ENCODE assay signal across 20 cellular contexts in the genomic region with DNA sequence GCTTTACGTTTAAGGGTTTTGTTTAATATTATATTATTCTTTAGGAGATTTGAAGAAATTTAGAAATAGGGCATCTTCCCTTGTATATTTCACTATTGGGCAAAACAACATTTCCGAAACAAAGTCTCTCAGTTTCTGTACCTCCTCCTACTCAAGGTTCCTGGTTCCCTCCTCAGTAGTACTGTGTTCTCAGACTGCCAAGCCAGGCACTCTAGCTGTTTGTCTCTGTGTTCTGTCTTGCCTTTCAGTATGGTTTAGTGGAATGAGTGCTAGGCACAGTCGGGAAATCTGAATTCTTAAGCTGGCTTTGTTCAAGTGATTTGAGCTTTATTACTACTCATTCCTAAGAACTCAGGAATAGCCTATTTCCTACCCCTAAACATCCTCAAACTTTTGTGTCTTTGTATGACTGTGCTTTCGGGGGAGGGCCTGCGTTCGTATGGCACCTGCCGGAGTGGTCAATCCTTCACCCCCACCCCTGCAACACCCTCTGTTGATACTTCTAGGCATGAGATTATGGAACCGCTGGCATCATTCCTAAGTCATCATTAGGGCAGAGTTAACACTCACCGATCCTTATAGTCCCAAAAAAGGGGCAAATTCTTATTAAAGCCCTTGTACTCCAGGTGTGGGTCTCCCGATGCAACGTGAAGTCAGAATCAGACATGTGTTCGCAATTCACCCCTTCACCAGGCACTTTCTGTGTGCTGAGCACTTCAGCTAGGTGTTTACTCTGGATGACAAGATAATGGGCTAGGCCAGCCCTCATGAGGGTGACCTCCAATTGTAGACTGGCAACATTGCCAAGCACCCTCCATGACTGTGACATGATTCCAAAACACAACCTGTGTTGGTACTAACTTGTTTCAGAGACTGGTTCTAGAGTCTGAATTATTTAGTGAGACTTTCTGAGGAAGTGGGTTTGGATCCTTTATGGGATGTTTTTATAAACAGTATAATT. TPM values are rescaled to one million over a fixed set of nuclear protein-coding genes. Genes with fewer than 3 reads are reported as not detected.
A peak's percentile ranks its signal among the peaks of the same experiment; 100 is the strongest.
DNase-seq lines count a peak whose midpoint lies in the region; ATAC-seq and TF ChIP-seq lines count a peak whose summit lies in the region.
"Had no signal": no experiment of that assay in that cellular context is flagged by ENCODE, and none has a peak within 500 bp of the region (broad histone marks: within the 10 kb centered on the region; RNA-seq: fewer than 3 reads in every experiment).

No MANE protein-coding gene starts in this region.

- no peak overlapping the region for H3K9ac ChIP-seq in OCI-LY3 (ENCODE audit: low read length)

- intact Hi-C loops in natural killer cell (cut with micrococcal nuclease) (no loop called here), right cardiac atrium (cut with DNase I) (no loop called here), transverse colon (cut with DNase I; ENCODE audit: low total_unique reads) (no loop called here)

- TF ChIP-seq EP300 in transverse colon (IDR thresholded peaks at IDR 0.05; ENCODE audit: low read depth) = no peak

- H3K4me1 Mint-ChIP-seq in natural killer cell = peaks cover 67 to 69% of the 10 kb centered on the region in 2 donors
- H3K4me1 Mint-ChIP-seq in natural killer cell treated with Interleukin-12 subunit alpha and Interleukin-12 subunit beta and Interleukin-15 and Interleukin-18, amount 100 ng/mL, for 72 hours (ENCODE audit: low read depth in 2 of 2) = peaks cover 36 to 47% of the 10 kb centered on the region in 2 donors
- H3K4me1 Mint-ChIP-seq in activated T-helper 17 cell treated with anti-CD3 and anti-CD28 coated beads, Interleukin-2, amount 50 U/mL, for 72 hours = peaks cover 8% of the 10 kb centered on the region

- peak overlapping the region; percentile 20 for H3K4me2 ChIP-seq in OCI-LY3 (ENCODE audit: low read length)

- H3K4me1 ChIP-seq in OCI-LY3 (ENCODE audit: low read length) (peaks cover 11% of the 10 kb centered on the region), right cardiac atrium (ENCODE audit: control insufficient read depth, insufficient read depth, low read length) (peaks cover 3% of the 10 kb centered on the region), transverse colon (peaks cover 0 to 27% (median 0%) of the 10 kb centered on the region in 4 donors)

- WGBS in right cardiac atrium = 72% methylated on average over 12 of the region's 12 CpGs
- 90 to 97% methylated on average over 3 to 12 of the region's 12 CpGs for WGBS in transverse colon (ENCODE audit: low coverage in 1 of 2), 2 donors

- H3K4me3 ChIP-seq in OCI-LY3 (ENCODE audit: low read length) = no peak overlapping the region
- no peak overlapping the region for H3K4me3 ChIP-seq in right cardiac atrium (ENCODE audit: low read length)
- no peak overlapping the region for H3K4me3 ChIP-seq in transverse colon
- H3K4me3 ChIP-seq: dorsolateral prefrontal cortex, gastrocnemius medialis had no signal

- H3K27me3 Mint-ChIP-seq in natural killer cell (ENCODE audit: low read depth in 2 of 2) = no peaks in the 10 kb centered on the region
- H3K27me3 Mint-ChIP-seq in natural killer cell treated with Interleukin-12 subunit alpha and Interleukin-12 subunit beta and Interleukin-15 and Interleukin-18, amount 100 ng/mL, for 72 hours = no peaks in the 10 kb centered on the region
- no peaks in the 10 kb centered on the region for H3K27me3 Mint-ChIP-seq in activated T-helper 17 cell treated with anti-CD3 and anti-CD28 coated beads, Interleukin-2, amount 50 U/mL, for 72 hours
- H3K27me3 Mint-ChIP-seq: activated naive CD8-positive, alpha-beta T cell treated with anti-CD3 and anti-CD28 coated beads for 36 hours; stimulated activated naive B cell treated with anti-CD40 and anti-IgM and Interleukin-4, amounts not matched to agents 10 μg/mL and 1 μg/mL and 100 μg/mL, for 72 hours; type B pancreatic cell had no signal

- H3K9me3 ChIP-seq in OCI-LY3 (ENCODE audit: insufficient read depth, low read length) (no peaks in the 10 kb centered on the region), right cardiac atrium (ENCODE audit: control insufficient read depth, low read length) (no peaks in the 10 kb centered on the region), transverse colon (no peaks in the 10 kb centered on the region)
- H3K9me3 ChIP-seq: gastrocnemius medialis had no signal

- H3K79me2 ChIP-seq in OCI-LY3 (ENCODE audit: low read length) = peaks cover 80% of the 10 kb centered on the region

- no peaks in the 10 kb centered on the region for H3K36me3 Mint-ChIP-seq in natural killer cell
- peaks cover 5% of the 10 kb centered on the region for H3K36me3 Mint-ChIP-seq in natural killer cell treated with Interleukin-12 subunit alpha and Interleukin-12 subunit beta and Interleukin-15 and Interleukin-18, amount 100 ng/mL, for 72 hours
- peaks cover 29% of the 10 kb centered on the region for H3K36me3 Mint-ChIP-seq in activated T-helper 17 cell treated with anti-CD3 and anti-CD28 coated beads, Interleukin-2, amount 50 U/mL, for 72 hours (ENCODE audit: low read depth)

- no peak overlapping the region for H3K4me3 Mint-ChIP-seq in natural killer cell
- H3K4me3 Mint-ChIP-seq in natural killer cell treated with Interleukin-12 subunit alpha and Interleukin-12 subunit beta and Interleukin-15 and Interleukin-18, amount 100 ng/mL, for 72 hours = no peak overlapping the region
- no peak overlapping the region for H3K4me3 Mint-ChIP-seq in activated T-helper 17 cell treated with anti-CD3 and anti-CD28 coated beads, Interleukin-2, amount 50 U/mL, for 72 hours
- H3K4me3 Mint-ChIP-seq: activated naive CD8-positive, alpha-beta T cell treated with anti-CD3 and anti-CD28 coated beads for 36 hours; stimulated activated naive B cell treated with anti-CD40 and anti-IgM and Interleukin-4, amounts not matched to agents 10 μg/mL and 1 μg/mL and 100 μg/mL, for 72 hours; type B pancreatic cell had no signal

- H3K36me3 ChIP-seq in OCI-LY3 (replicated peaks; ENCODE audit: low read depth, low read length) (peaks cover 40% of the 10 kb centered on the region), transverse colon (no peaks in the 10 kb centered on the region)
- H3K36me3 ChIP-seq: brain microvascular endothelial cell, gastrocnemius medialis had no signal

- H3K27ac Mint-ChIP-seq in natural killer cell = peak overlapping the region; percentile 70 to 84
- H3K27ac Mint-ChIP-seq in natural killer cell treated with Interleukin-12 subunit alpha and Interleukin-12 subunit beta and Interleukin-15 and Interleukin-18, amount 100 ng/mL, for 72 hours = peak overlapping the region in 1 of 2 donors; percentile 70
- no peak overlapping the region for H3K27ac Mint-ChIP-seq in activated T-helper 17 cell treated with anti-CD3 and anti-CD28 coated beads, Interleukin-2, amount 50 U/mL, for 72 hours
- H3K27ac Mint-ChIP-seq: activated naive CD8-positive, alpha-beta T cell treated with anti-CD3 and anti-CD28 coated beads for 36 hours; type B pancreatic cell had no signal

- no peak for TF ChIP-seq CTCF in natural killer cell (IDR thresholded peaks at IDR 0.05)
- TF ChIP-seq CTCF in OCI-LY3 (IDR thresholded peaks at IDR 0.05; ENCODE audit: low read depth, low read length) = no peak
- TF ChIP-seq CTCF in transverse colon (IDR thresholded peaks at IDR 0.05) = no peak

- H2AFZ ChIP-seq in OCI-LY3 (ENCODE audit: low read depth, low read length) = no peak overlapping the region

- DNase-seq in natural killer cell (no peak), right cardiac atrium (no peak), T-helper 2 cell (no peak), transverse colon (no peak), amniotic stem cell (lab: John Stamatoyannopoulos, UW) (no peak)
- no peak for DNase-seq in natural killer cell treated with Interleukin-12 subunit alpha and Interleukin-12 subunit beta and Interleukin-15 and Interleukin-18, amount 100 ng/mL, for 72 hours (ENCODE audit: low spot score)
- DNase-seq: activated CD4-positive, alpha-beta T cell treated with anti-CD3 and anti-CD28 coated beads, Interleukin-2, amount 50 U/mL, for 4 hours; activated naive CD8-positive, alpha-beta T cell treated with anti-CD3 and anti-CD28 coated beads for 36 hours; activated T-cell treated with anti-CD3 and anti-CD28 coated beads, Interleukin-2, amount 50 U/mL, for 1 hour; brain microvascular endothelial cell; COR-L47; dorsolateral prefrontal cortex; gastrocnemius medialis; left colon; NCI-H1930; stimulated activated naive B cell treated with anti-CD40 and anti-IgM and Interleukin-4, amounts not matched to agents 10 μg/mL and 1 μg/mL and 100 μg/mL, for 72 hours had no signal

- in situ Hi-C loops in transverse colon (cut with MboI; ENCODE audit: low pct_ligation_motif_present in 1 of 4, low pct_unique_long_range_greater_than_20kb in 1 of 4, low sequenced_read_pairs in 3 of 4) = no loop called here

- TF ChIP-seq POLR2A in transverse colon (IDR thresholded peaks at IDR 0.05) = no peak

- no peaks in the 10 kb centered on the region for H3K9me3 Mint-ChIP-seq in natural killer cell
- H3K9me3 Mint-ChIP-seq in natural killer cell treated with Interleukin-12 subunit alpha and Interleukin-12 subunit beta and Interleukin-15 and Interleukin-18, amount 100 ng/mL, for 72 hours = no peaks in the 10 kb centered on the region
- no peaks in the 10 kb centered on the region for H3K9me3 Mint-ChIP-seq in activated T-helper 17 cell treated with anti-CD3 and anti-CD28 coated beads, Interleukin-2, amount 50 U/mL, for 72 hours
- H3K9me3 Mint-ChIP-seq: activated naive CD8-positive, alpha-beta T cell treated with anti-CD3 and anti-CD28 coated beads for 36 hours; stimulated activated naive B cell treated with anti-CD40 and anti-IgM and Interleukin-4, amounts not matched to agents 10 μg/mL and 1 μg/mL and 100 μg/mL, for 72 hours; type B pancreatic cell had no signal

- H3K27ac ChIP-seq in OCI-LY3 (ENCODE audit: low read length) (no peak overlapping the region), right cardiac atrium (ENCODE audit: low read length) (no peak overlapping the region), transverse colon (no peak overlapping the region)
- H3K27ac ChIP-seq: brain microvascular endothelial cell, dorsolateral prefrontal cortex, gastrocnemius medialis, RWPE1 had no signal

- peaks cover 94% of the 10 kb centered on the region for H4K20me1 ChIP-seq in OCI-LY3 (ENCODE audit: insufficient read depth, low read length)

- no peak for ATAC-seq in natural killer cell
- ATAC-seq in natural killer cell treated with Interleukin-12 subunit alpha and Interleukin-12 subunit beta and Interleukin-15 and Interleukin-18, amount 100 ng/mL, for 72 hours = no peak
- ATAC-seq in right cardiac atrium = peak; percentile 74 to 82
- ATAC-seq in activated T-helper 17 cell treated with anti-CD3 and anti-CD28 coated beads, Interleukin-2, amount 50 U/mL, for 72 hours (replicated peaks) = no peak
- ATAC-seq: gastrocnemius medialis, left colon had no signal

- H3K27me3 ChIP-seq in OCI-LY3 (ENCODE audit: low read depth, low read length) (no peaks in the 10 kb centered on the region), right cardiac atrium (ENCODE audit: control insufficient read depth, insufficient read depth) (no peaks in the 10 kb centered on the region), transverse colon (no peaks in the 10 kb centered on the region)
- H3K27me3 ChIP-seq: brain microvascular endothelial cell, dorsolateral prefrontal cortex, gastrocnemius medialis had no signal

RNA-seq across cellular contexts. Expression of a gene that starts 24.5 kb away (rescaled TPM):
- 10 to 100 TPM; 31.1 to 45.6 (median 40.8) TPM for total RNA-seq in natural killer cell
- total RNA-seq in natural killer cell treated with Interleukin-12 subunit alpha and Interleukin-12 subunit beta and Interleukin-15 and Interleukin-18, amount 100 ng/mL, for 72 hours = 10 to 100 TPM; 19.8 to 31.8 TPM
- total RNA-seq in right cardiac atrium = 10 to 100 TPM; 12.0 to 14.0 (median 12.8) TPM
- 3.8 TPM for polyA plus RNA-seq in right cardiac atrium
- total RNA-seq in activated T-helper 17 cell treated with anti-CD3 and anti-CD28 coated beads, Interleukin-2, amount 50 U/mL, for 72 hours = 10 to 100 TPM in 1 of 2 donors, 1 to 10 TPM in 1; 4.3 to 11.6 TPM
- 10 to 100 TPM; 18.0 to 35.4 (median 20.0) TPM for total RNA-seq in transverse colon

Comparison
In these comparisons a context has a peak if more than half of its experiments do, and no peak if none do; other contexts are left out.
1. ATAC-seq: peak in right cardiac atrium (2 of 2); none in natural killer cell (0 of 3), natural killer cell treated with Interleukin-12 subunit alpha and Interleukin-12 subunit beta and Interleukin-15 and Interleukin-18, amount 100 ng/mL, for 72 hours (0 of 2) and activated T-helper 17 cell treated with anti-CD3 and anti-CD28 coated beads, Interleukin-2, amount 50 U/mL, for 72 hours (single experiment).